Comparison of ENCODE assay signal across 9 cellular contexts in genomic region chrX:13721819-13722527, GRCh38. TPM values are rescaled to one million over a fixed set of nuclear protein-coding genes. Genes with fewer than 3 reads are reported as not detected.
DNase-seq lines count a peak whose midpoint lies in the region; ATAC-seq and TF ChIP-seq lines count a peak whose summit lies in the region.
"Had no signal": no experiment of that assay in that cellular context is flagged by ENCODE, and none has a peak within 500 bp of the region (broad histone marks: within the 10 kb centered on the region; RNA-seq: fewer than 3 reads in every experiment).

No MANE protein-coding gene starts in this region.

- peaks cover 15% of the 10 kb centered on the region for H3K4me1 ChIP-seq in PC-9 (replicated peaks; ENCODE audit: insufficient read depth)

- CTCF ChIA-PET in activated naive CD4-positive, alpha-beta T cell treated with anti-CD3 and anti-CD28 coated beads, Interleukin-2, amount 10 ng/mL, durations not matched to agents 7 days and 5 days (lab: Charles Lee): interaction anchor here (1.2 to 1.4 kb wide), 2 partner anchors 13 to 14 kb away, joined by 3 read pairs; partner anchors contain the start of genes OFD1 and TRAPPC2
- CTCF ChIA-PET in activated naive CD4-positive, alpha-beta T cell treated with anti-CD3 and anti-CD28 coated beads for 36 hours (lab: Charles Lee): no interaction called here
- CTCF ChIA-PET in PC-9 (lab: Charles Lee): interaction anchor here (0.6 kb wide), 1 partner anchor 908 kb away, joined by 13 read pairs; no protein-coding TSS in a partner anchor

- H3K27ac Mint-ChIP-seq in activated naive CD4-positive, alpha-beta T cell treated with anti-CD3 and anti-CD28 coated beads, Interleukin-2, amount 10 ng/mL, durations not matched to agents 7 days and 5 days: peak overlapping the region; percentile 81
- no peak overlapping the region for H3K27ac Mint-ChIP-seq in activated naive CD4-positive, alpha-beta T cell treated with anti-CD3 and anti-CD28 coated beads for 36 hours
- H3K27ac Mint-ChIP-seq: stimulated activated naive CD8-positive, alpha-beta T cell treated with anti-CD3 and anti-CD28 coated beads, Interleukin-15, Interleukin-2, amounts not matched to agents 100 ng/mL and 50 ng/mL, for 24 hours had no signal

- ATAC-seq in GM21619 (IDR thresholded peaks at IDR 0.05; ENCODE audit: unreplicated experiment): no peak

- H3K4me1 Mint-ChIP-seq in activated naive CD4-positive, alpha-beta T cell treated with anti-CD3 and anti-CD28 coated beads, Interleukin-2, amount 10 ng/mL, durations not matched to agents 7 days and 5 days: peaks cover 53% of the 10 kb centered on the region
- H3K4me1 Mint-ChIP-seq in activated naive CD4-positive, alpha-beta T cell treated with anti-CD3 and anti-CD28 coated beads for 36 hours (ENCODE audit: low read depth): peaks cover 44% of the 10 kb centered on the region

- H3K27me3 Mint-ChIP-seq in activated naive CD4-positive, alpha-beta T cell treated with anti-CD3 and anti-CD28 coated beads, Interleukin-2, amount 10 ng/mL, durations not matched to agents 7 days and 5 days: no peaks in the 10 kb centered on the region
- no peaks in the 10 kb centered on the region for H3K27me3 Mint-ChIP-seq in activated naive CD4-positive, alpha-beta T cell treated with anti-CD3 and anti-CD28 coated beads for 36 hours (ENCODE audit: low read depth)
- H3K27me3 Mint-ChIP-seq: stimulated activated naive CD8-positive, alpha-beta T cell treated with anti-CD3 and anti-CD28 coated beads, Interleukin-15, Interleukin-2, amounts not matched to agents 100 ng/mL and 50 ng/mL, for 24 hours had no signal

- no peak overlapping the region for H3K4me3 Mint-ChIP-seq in activated naive CD4-positive, alpha-beta T cell treated with anti-CD3 and anti-CD28 coated beads, Interleukin-2, amount 10 ng/mL, durations not matched to agents 7 days and 5 days
- H3K4me3 Mint-ChIP-seq in activated naive CD4-positive, alpha-beta T cell treated with anti-CD3 and anti-CD28 coated beads for 36 hours: no peak overlapping the region
- H3K4me3 Mint-ChIP-seq: stimulated activated naive CD8-positive, alpha-beta T cell treated with anti-CD3 and anti-CD28 coated beads, Interleukin-15, Interleukin-2, amounts not matched to agents 100 ng/mL and 50 ng/mL, for 24 hours had no signal

- H3K9me2 ChIP-seq in PC-9 (ENCODE audit: insufficient read depth): no peaks in the 10 kb centered on the region

- H3K36me3 Mint-ChIP-seq in activated naive CD4-positive, alpha-beta T cell treated with anti-CD3 and anti-CD28 coated beads, Interleukin-2, amount 10 ng/mL, durations not matched to agents 7 days and 5 days: peaks cover 62% of the 10 kb centered on the region
- peaks cover 38% of the 10 kb centered on the region for H3K36me3 Mint-ChIP-seq in activated naive CD4-positive, alpha-beta T cell treated with anti-CD3 and anti-CD28 coated beads for 36 hours (ENCODE audit: low read depth)

- H3K27me3 ChIP-seq in PC-9 (ENCODE audit: insufficient read depth, low read depth): no peaks in the 10 kb centered on the region

- H3K9me3 ChIP-seq in PC-9 (ENCODE audit: insufficient read depth, low read depth): no peaks in the 10 kb centered on the region

- intact Hi-C loops in activated naive CD4-positive, alpha-beta T cell treated with anti-CD3 and anti-CD28 coated beads for 36 hours (cut with micrococcal nuclease): no loop called here
- intact Hi-C loops in PC-9 (cut with micrococcal nuclease; ENCODE audit: unreplicated experiment): no loop called here

- peak overlapping the region; percentile 46; the same call in 1 of the 2 replicates for H3K27ac ChIP-seq in PC-9
- peak overlapping the region; percentile 44 for H3K27ac ChIP-seq in temporal lobe (ENCODE audit: low read depth, low read length)

- H3K9me3 Mint-ChIP-seq in activated naive CD4-positive, alpha-beta T cell treated with anti-CD3 and anti-CD28 coated beads, Interleukin-2, amount 10 ng/mL, durations not matched to agents 7 days and 5 days: peaks cover 5% of the 10 kb centered on the region
- H3K9me3 Mint-ChIP-seq in activated naive CD4-positive, alpha-beta T cell treated with anti-CD3 and anti-CD28 coated beads for 36 hours: peaks cover 3% of the 10 kb centered on the region
- H3K9me3 Mint-ChIP-seq: stimulated activated naive CD8-positive, alpha-beta T cell treated with anti-CD3 and anti-CD28 coated beads, Interleukin-15, Interleukin-2, amounts not matched to agents 100 ng/mL and 50 ng/mL, for 24 hours had no signal

- H3K4me3 ChIP-seq in PC-9: no peak overlapping the region

- BruUV-seq in PC-9 (replicated peaks; lab: Mats Ljungman, UMichigan): no TSS peak

- no peaks in the 10 kb centered on the region for H3K36me3 ChIP-seq in PC-9 (ENCODE audit: low read depth)

- no peak for DNase-seq in activated naive CD4-positive, alpha-beta T cell treated with anti-CD3 and anti-CD28 coated beads, Interleukin-2, amount 10 ng/mL, durations not matched to agents 7 days and 5 days
- DNase-seq in activated naive CD4-positive, alpha-beta T cell treated with anti-CD3 and anti-CD28 coated beads for 36 hours: no peak
- DNase-seq in PC-9 (peak; percentile 11 to 85), foreskin melanocyte (peak; percentile 23), NCI-H2227 (lab: John Stamatoyannopoulos, UW; ENCODE audit: unreplicated experiment) (no peak), SW480 (ENCODE audit: low spot score) (no peak)

- TF ChIP-seq CTCF in PC-9 (conservative IDR thresholded peaks at IDR 0.05): no peak

- H2AFZ ChIP-seq in PC-9: no peak overlapping the region

- H4K20me1 ChIP-seq in PC-9 (ENCODE audit: insufficient read depth): no peaks in the 10 kb centered on the region

- peak overlapping the region; percentile 54; the same call in 1 of the 2 replicates for H3K4me2 ChIP-seq in PC-9

- POLR2A ChIA-PET in PC-9 (lab: Charles Lee; ENCODE audit: unreplicated experiment): interaction anchor here (0.6 to 0.9 kb wide), 3 partner anchors 13 to 115 kb away, joined by 5 to 23 read pairs (median 18); partner anchors contain the start of genes OFD1 and TRAPPC2

- H3K79me2 ChIP-seq in PC-9 (ENCODE audit: low read depth): peaks cover 40% of the 10 kb centered on the region

- H3F3A ChIP-seq in PC-9 (ENCODE audit: insufficient read depth, low read depth): peaks cover 9% of the 10 kb centered on the region; the same call in 1 of the 2 replicates

RNA-seq across cellular contexts. Expression of gene TRAPPC2, which starts 12.4 kb away (rescaled TPM):
- 10 to 100 TPM in 1 of 2 experiments, 1 to 10 TPM in 1; 9.6 to 10.7 TPM for total RNA-seq in activated naive CD4-positive, alpha-beta T cell treated with anti-CD3 and anti-CD28 coated beads for 36 hours
- total RNA-seq in PC-9 (2021): 18.5 and 23.6 TPM in 2 replicates
- total RNA-seq in temporal lobe: 41.6 TPM

RNA-seq across cellular contexts. Expression of gene OFD1, which starts 12.6 kb away (rescaled TPM):
- total RNA-seq in activated naive CD4-positive, alpha-beta T cell treated with anti-CD3 and anti-CD28 coated beads for 36 hours: 10 to 100 TPM; 25.3 to 26.2 TPM
- total RNA-seq in PC-9 (2021): 31.6 and 35.6 TPM in 2 replicates
- 18.2 TPM for total RNA-seq in temporal lobe

RNA-seq across cellular contexts. Expression of gene RAB9A, which starts 33.0 kb away (rescaled TPM):
- total RNA-seq in activated naive CD4-positive, alpha-beta T cell treated with anti-CD3 and anti-CD28 coated beads for 36 hours: 10 to 100 TPM; 22.8 to 23.3 TPM
- total RNA-seq in PC-9 (2021) (26.7 and 30.7 TPM in 2 replicates), temporal lobe (20.4 TPM)

Comparison
In these comparisons a context has a peak if more than half of its experiments do, and no peak if none do; other contexts are left out.
1. DNase-seq: peak in PC-9 (2 of 2) and foreskin melanocyte (single experiment); none in activated naive CD4-positive, alpha-beta T cell treated with anti-CD3 and anti-CD28 coated beads, Interleukin-2, amount 10 ng/mL, durations not matched to agents 7 days and 5 days (single experiment), activated naive CD4-positive, alpha-beta T cell treated with anti-CD3 and anti-CD28 coated beads for 36 hours (single experiment), NCI-H2227 (single experiment) and SW480 (single experiment).